1 cellular context compared by ENCODE assay signal in genomic region chr19:13053761-13054604, GRCh38.
TF ChIP-seq lines count a peak whose summit lies in the region.

No MANE protein-coding gene starts in this region.

TF ChIP-seq in HepG2, 621 proteins besides CTCF, POLR2A, EP300 and RAD21 (continued from another document and continues in another):
- TF ChIP-seq TIGD3 (CRISPR knock-in tag; IDR thresholded peaks at IDR 0.05; ENCODE audit: borderline replicate concordance) (no peak), ZNF776 (CRISPR knock-in tag; IDR thresholded peaks at IDR 0.05) (peak; percentile 22; the same call in 1 of the 2 replicates), ZNF589 (CRISPR knock-in tag; conservative IDR thresholded peaks at IDR 0.05) (no peak), TFE3 (CRISPR knock-in tag; IDR thresholded peaks at IDR 0.05) (peak; percentile 65; the same call in 1 of the 2 replicates), POLR2AphosphoS2 (IDR thresholded peaks at IDR 0.05; ENCODE audit: low read depth, low read length) (peak; percentile 45; the same call in 1 of the 2 replicates), ATF6 (CRISPR knock-in tag; conservative IDR thresholded peaks at IDR 0.05) (no peak), NBN (conservative IDR thresholded peaks at IDR 0.05) (no peak), ZNF121 (CRISPR knock-in tag; IDR thresholded peaks at IDR 0.05) (peak; percentile 46; the same call in 1 of the 2 replicates), CBFB (CRISPR knock-in tag; IDR thresholded peaks at IDR 0.05) (peak; percentile 95), ZNF136 (CRISPR knock-in tag; IDR thresholded peaks at IDR 0.05; ENCODE audit: low read depth) (peak; percentile 39; the same call in 1 of the 2 replicates), SKIL (CRISPR knock-in tag; IDR thresholded peaks at IDR 0.05; ENCODE audit: borderline replicate concordance) (peak; percentile 73; the same call in 1 of the 2 replicates), DR1 (CRISPR knock-in tag; IDR thresholded peaks at IDR 0.05) (peak; percentile 72; the same call in 1 of the 2 replicates), ZNF878 (CRISPR knock-in tag; IDR thresholded peaks at IDR 0.05) (peak; percentile 71; the same call in 1 of the 2 replicates), HNF1A (IDR thresholded peaks at IDR 0.05; ENCODE audit: low read depth) (peak; percentile 53), HNF1A (CRISPR knock-in tag; IDR thresholded peaks at IDR 0.05; ENCODE audit: borderline replicate concordance) (peak; percentile 80; the same call in 1 of the 2 replicates), ZNF746 (CRISPR knock-in tag; IDR thresholded peaks at IDR 0.05) (peak; percentile 100), ELF3 (CRISPR knock-in tag; IDR thresholded peaks at IDR 0.05) (peak; percentile 75), MEIS1 (CRISPR knock-in tag; IDR thresholded peaks at IDR 0.05; ENCODE audit: borderline replicate concordance) (no peak; the same call in 1 of the 2 replicates), ISL2 (CRISPR knock-in tag; IDR thresholded peaks at IDR 0.05) (peak; percentile 75; the same call in 1 of the 2 replicates), PPARG (CRISPR knock-in tag; conservative IDR thresholded peaks at IDR 0.05) (peak; percentile 58; the same call in 1 of the 2 replicates), KDM3A (CRISPR knock-in tag; IDR thresholded peaks at IDR 0.05; ENCODE audit: low read depth) (no peak), ZNF263 (CRISPR knock-in tag; IDR thresholded peaks at IDR 0.05) (peak; percentile 93), TCF7 (IDR thresholded peaks at IDR 0.05; ENCODE audit: low read depth) (peak; percentile 55), HMGXB4 (CRISPR knock-in tag; IDR thresholded peaks at IDR 0.05; ENCODE audit: borderline replicate concordance in 1 of 2, low read depth in 1 of 2) (peak; percentile 31 to 35; a peak in 2 of 4 replicates), ZNF710 (CRISPR knock-in tag; IDR thresholded peaks at IDR 0.05; ENCODE audit: borderline replicate concordance) (peak; percentile 89), NPAS2 (CRISPR knock-in tag; IDR thresholded peaks at IDR 0.05; ENCODE audit: borderline replicate concordance) (no peak), ZNF569 (CRISPR knock-in tag; IDR thresholded peaks at IDR 0.05; ENCODE audit: borderline replicate concordance) (no peak), ZNF329 (CRISPR knock-in tag; IDR thresholded peaks at IDR 0.05; ENCODE audit: low read depth) (0 out of 2 replicates have a peak, but pooled peaks have one; percentile 30), SP4 (CRISPR knock-in tag; IDR thresholded peaks at IDR 0.05) (no peak), ZNF646 (CRISPR knock-in tag; IDR thresholded peaks at IDR 0.05) (no peak), ESRRA (CRISPR knock-in tag; IDR thresholded peaks at IDR 0.05; ENCODE audit: low read depth) (peak; percentile 54; the same call in 1 of the 2 replicates), MEF2D (CRISPR knock-in tag; IDR thresholded peaks at IDR 0.05) (0 out of 2 replicates have a peak, but pooled peaks have one; percentile 24), ZFP36L2 (CRISPR knock-in tag; IDR thresholded peaks at IDR 0.05) (no peak)
